In the genomic region with DNA sequence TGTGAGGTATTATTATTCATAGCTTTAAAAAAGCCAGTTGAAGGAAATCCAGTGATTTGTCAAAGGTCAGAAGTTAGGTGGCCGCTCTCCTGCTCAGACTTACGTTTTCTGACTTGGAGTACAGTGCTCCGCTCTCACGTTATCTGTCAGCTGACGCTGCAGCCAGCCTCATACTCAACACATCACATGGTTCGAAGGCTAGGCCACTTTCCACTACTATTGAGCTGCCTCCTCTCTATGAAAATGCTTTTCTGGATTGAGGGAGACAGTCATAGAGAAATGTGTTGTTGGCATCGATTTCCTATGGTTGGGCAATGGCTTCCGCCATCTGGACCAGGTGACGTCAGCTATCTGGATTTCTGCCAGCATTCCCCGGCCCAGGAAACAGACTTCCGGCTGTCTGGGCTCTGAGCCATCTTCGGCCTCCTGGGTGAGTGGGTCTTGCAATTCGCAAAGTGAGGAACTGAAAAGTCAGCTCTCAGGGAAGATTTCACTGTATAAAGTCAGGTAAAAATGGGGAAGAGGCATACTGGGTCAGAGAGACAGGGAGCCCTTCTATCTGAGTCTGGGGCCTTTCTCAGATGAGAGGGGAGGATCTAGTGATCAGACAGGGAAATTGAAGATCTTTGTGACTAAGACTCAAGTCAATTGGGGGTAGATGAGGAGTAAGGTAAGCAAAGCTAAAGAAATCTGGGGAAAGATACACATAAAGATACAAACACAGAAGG, we compare ENCODE assay signal across 8 cellular contexts. TPM values are rescaled to one million over a fixed set of nuclear protein-coding genes. Genes with fewer than 3 reads are reported as not detected.
A peak's percentile ranks its signal among the peaks of the same experiment; 100 is the strongest.
DNase-seq lines count a peak whose midpoint lies in the region; ATAC-seq and TF ChIP-seq lines count a peak whose summit lies in the region.

No MANE protein-coding gene starts in this region.

- peaks cover 3% of the 10 kb centered on the region for H3K36me3 Mint-ChIP-seq in T-helper 17 cell (ENCODE audit: low read depth)

- 3 to 10% methylated on average over 13 of the region's 13 CpGs for WGBS in lung, 2 donors

- no peak overlapping the region for H3K27ac Mint-ChIP-seq in T-helper 17 cell

- ATAC-seq in T-helper 17 cell: peak; percentile 50
- ATAC-seq in lung (ENCODE audit: insufficient read depth, low FRiP score): peak; percentile 49
- ATAC-seq in HG02763 (IDR thresholded peaks at IDR 0.05; ENCODE audit: unreplicated experiment): no peak
- no peak for ATAC-seq in HG02610 (IDR thresholded peaks at IDR 0.05; ENCODE audit: unreplicated experiment)

- DNase-seq in GM13976 (ENCODE audit: low spot score) (peak; percentile 34), NCI-H1694 (lab: John Stamatoyannopoulos, UW) (peak; percentile 83), T-helper 17 cell (no peak), dermis microvascular lymphatic vessel endothelial cell (ENCODE audit: low read depth in 2 of 2) (peak; percentile 94), lung (ENCODE audit: low spot score) (peak; percentile 97)

- no peak overlapping the region for H3K4me3 ChIP-seq in lung
- H3K4me3 ChIP-seq in stomach smooth muscle (ENCODE audit: low read length in 2 of 2): peak overlapping the region; percentile 44 to 60

- H3K4me1 ChIP-seq in lung (ENCODE audit: control insufficient read depth in 2 of 2, insufficient read depth in 2 of 2, low read length in 2 of 2) (peaks cover 16 to 22% of the 10 kb centered on the region in 2 donors), stomach smooth muscle (ENCODE audit: control insufficient read depth, insufficient read depth, low read length) (peaks cover 35% of the 10 kb centered on the region)

- H3K27me3 ChIP-seq in lung (ENCODE audit: control insufficient read depth, insufficient read depth) (no peaks in the 10 kb centered on the region), stomach smooth muscle (ENCODE audit: control insufficient read depth in 1 of 2, insufficient read depth in 2 of 2, low read length in 2 of 2) (no peaks in the 10 kb centered on the region)

- H3K4me1 Mint-ChIP-seq in T-helper 17 cell: peaks cover 28% of the 10 kb centered on the region

- no peaks in the 10 kb centered on the region for H3K9me3 ChIP-seq in T-helper 17 cell (ENCODE audit: control insufficient read depth, low read length, poor library complexity, severe bottlenecking)
- H3K9me3 ChIP-seq in lung (ENCODE audit: control insufficient read depth in 2 of 2, insufficient read depth in 1 of 2, low read length in 1 of 2): no peaks in the 10 kb centered on the region
- no peaks in the 10 kb centered on the region for H3K9me3 ChIP-seq in stomach smooth muscle (ENCODE audit: control insufficient read depth in 2 of 2, low read length in 2 of 2)

- H3K4me3 Mint-ChIP-seq in T-helper 17 cell: no peak overlapping the region

- peak overlapping the region; percentile 89 to 96 for H3K27ac ChIP-seq in lung (ENCODE audit: low read depth in 1 of 2, low read length in 1 of 2)
- H3K27ac ChIP-seq in stomach smooth muscle (ENCODE audit: low read length): peak overlapping the region; percentile 92

- peak overlapping the region; percentile 68 to 71 for H3K9ac ChIP-seq in stomach smooth muscle (ENCODE audit: low read length in 2 of 2)

- no peaks in the 10 kb centered on the region for H3K27me3 Mint-ChIP-seq in T-helper 17 cell

- in situ Hi-C loops in GM13976 (cut with MboI; ENCODE audit: low sequenced_read_pairs, unreplicated experiment): no loop called here

- TF ChIP-seq CTCF in GM13976 (IDR thresholded peaks at IDR 0.05; ENCODE audit: borderline replicate concordance, control extremely low read depth, extremely low read depth, insufficient read depth, missing control alignments): no peak
- TF ChIP-seq CTCF in lung (IDR thresholded peaks at IDR 0.05; ENCODE audit: control extremely low read depth, extremely low read depth): no peak

- H3K36me3 ChIP-seq in lung (ENCODE audit: control insufficient read depth in 2 of 2, insufficient read depth in 2 of 2, low read length in 2 of 2) (no peaks in the 10 kb centered on the region), stomach smooth muscle (ENCODE audit: control insufficient read depth in 2 of 2, insufficient read depth in 2 of 2, low read length in 2 of 2) (no peaks in the 10 kb centered on the region)

RNA-seq across cellular contexts. Expression of a gene that starts 37.5 kb away (rescaled TPM):
- total RNA-seq in T-helper 17 cell: 10 to 100 TPM in 1 of 2 donors, 1 to 10 TPM in 1; 9.6 to 11.3 TPM
- total RNA-seq in dermis microvascular lymphatic vessel endothelial cell: 46.3 and 86.1 TPM in 2 replicates
- total RNA-seq in lung: 10 to 100 TPM; 16.7 to 37.4 TPM
- 100 to 1,000 TPM in 1 of 2 donors, 10 to 100 TPM in 1; 97.9 to 302 TPM for polyA plus RNA-seq in lung

RNA-seq across cellular contexts. Expression of a gene that starts 39.4 kb away (rescaled TPM):
- total RNA-seq in T-helper 17 cell: 10 to 100 TPM; 25.6 to 39.0 TPM
- total RNA-seq in dermis microvascular lymphatic vessel endothelial cell: 52.5 and 55.2 TPM in 2 replicates
- 100 to 1,000 TPM in 1 of 2 donors, 10 to 100 TPM in 1; 88.0 to 171 TPM for total RNA-seq in lung
- polyA plus RNA-seq in lung: 100 to 1,000 TPM; 205 to 474 TPM

Comparison
In these comparisons a context has a peak if more than half of its experiments do, and no peak if none do; other contexts are left out.
1. DNase-seq: peak in GM13976 (single experiment), NCI-H1694 (single experiment), dermis microvascular lymphatic vessel endothelial cell (2 of 2) and lung (single experiment); none in T-helper 17 cell (0 of 3).
2. ATAC-seq: peak in T-helper 17 cell (single experiment) and lung (single experiment); none in HG02763 (single experiment) and HG02610 (single experiment).